In the genomic region with DNA sequence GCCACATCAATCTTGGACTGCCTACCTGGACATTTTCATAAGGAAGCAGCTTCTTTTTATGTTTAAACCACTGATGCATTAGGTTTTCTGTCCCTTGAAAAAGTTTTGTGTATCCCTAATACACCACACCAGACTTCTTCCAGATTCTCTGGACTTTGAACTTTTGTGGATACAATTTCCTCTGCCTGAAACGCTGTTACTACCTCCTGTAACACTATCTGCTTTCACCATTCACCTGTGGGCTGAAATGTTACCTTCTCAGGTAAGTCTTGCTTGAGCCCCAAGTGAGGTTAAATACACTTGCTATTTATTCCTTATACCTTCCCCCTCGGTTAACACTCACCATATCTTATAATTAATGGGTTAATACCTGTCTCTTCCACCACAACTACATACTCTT, we compare ENCODE assay signal across 24 cellular contexts. TPM values are rescaled to one million over a fixed set of nuclear protein-coding genes. Genes with fewer than 3 reads are reported as not detected.
DNase-seq lines count a peak whose midpoint lies in the region; ATAC-seq and TF ChIP-seq lines count a peak whose summit lies in the region.
"Had no signal": no experiment of that assay in that cellular context is flagged by ENCODE, and none has a peak within 500 bp of the region (broad histone marks: within the 10 kb centered on the region; RNA-seq: fewer than 3 reads in every experiment).

No MANE protein-coding gene starts in this region.

- no peak for TF ChIP-seq CTCF in OCI-LY1 (IDR thresholded peaks at IDR 0.05; ENCODE audit: low read length)
- no peak for TF ChIP-seq CTCF in esophagus squamous epithelium (IDR thresholded peaks at IDR 0.05)

- H3K79me2 ChIP-seq in OCI-LY1 (ENCODE audit: insufficient read depth, low read length), result peaks cover 54% of the 10 kb centered on the region

- no peak overlapping the region for H3K4me3 ChIP-seq in CD4-positive, alpha-beta memory T cell (ENCODE audit: low read length in 2 of 2)
- no peak overlapping the region for H3K4me3 ChIP-seq in OCI-LY1 (ENCODE audit: low read depth, low read length, poor library complexity, severe bottlenecking)
- H3K4me3 ChIP-seq in esophagus squamous epithelium, result peak overlapping the region in 2 of 4 donors; percentile 6 to 98
- H3K4me3 ChIP-seq in rectal smooth muscle tissue (ENCODE audit: low read length), result peak overlapping the region; percentile 6
- H3K4me3 ChIP-seq: body of pancreas, GM23248, right atrium auricular region, tibial nerve had no signal

- WGBS in esophagus squamous epithelium, 2 donors, result 70 to 72% methylated on average over 2 of the region's 2 CpGs

- 0 out of 2 replicates have a peak overlapping the region, but pooled peaks have one; percentile 5 for H3K4me2 ChIP-seq in OCI-LY1 (ENCODE audit: low read length)

- H3K27me3 ChIP-seq in CD4-positive, alpha-beta memory T cell (ENCODE audit: insufficient read depth, low read length), result no peaks in the 10 kb centered on the region
- H3K27me3 ChIP-seq in OCI-LY1 (ENCODE audit: insufficient read depth, low read length) (no peaks in the 10 kb centered on the region), esophagus squamous epithelium (no peaks in the 10 kb centered on the region), rectal smooth muscle tissue (ENCODE audit: control insufficient read depth, insufficient read depth, low read length) (no peaks in the 10 kb centered on the region)
- H3K27me3 ChIP-seq: body of pancreas, right atrium auricular region, tibial nerve had no signal

- DNase-seq in CD4-positive, alpha-beta memory T cell, result no peak
- DNase-seq in esophagus squamous epithelium (lab: John Stamatoyannopoulos, UW), result no peak
- no peak for DNase-seq in COLO668 (lab: John Stamatoyannopoulos, UW; ENCODE audit: unreplicated experiment)
- DNase-seq: activated CD4-positive, alpha-beta T cell treated with anti-CD3 and anti-CD28 coated beads, Interleukin-2, amount 50 U/mL, for 1 hour; activated CD8-positive, alpha-beta memory T cell treated with anti-CD3 and anti-CD28 coated beads, Interleukin-2, amount 50 U/mL, for 48 hours; activated naive CD4-positive, alpha-beta T cell treated with anti-CD3 and anti-CD28 coated beads, Interleukin-2, amount 50 U/mL, for 16 hours; AML-193; body of pancreas; GM23248; Kasumi-1; NCI-H1092 treated with DMSO at 0.1 percent for 48 hours; NCI-H526; occipital lobe; SHP77; stimulated activated naive CD4-positive, alpha-beta T cell treated with Interleukin-2 at 50 U/mL for 16 hours had no signal

- peak overlapping the region in 4 of 7 donors; percentile 15 to 53 (median 30) for H3K27ac Mint-ChIP-seq in CD4-positive, alpha-beta memory T cell
- H3K27ac Mint-ChIP-seq: dendritic cell treated with granulocyte-macrophage colony-stimulating factor and Interleukin-4, amounts not matched to agents 40 ng/mL and 50 ng/mL, for 4 days; mesothelial cell of epicardium had no signal

- H3K36me3 ChIP-seq in CD4-positive, alpha-beta memory T cell (ENCODE audit: insufficient read depth, low read length), result peaks cover 6% of the 10 kb centered on the region
- H3K36me3 ChIP-seq in OCI-LY1 (ENCODE audit: insufficient read depth, low read length) (peaks cover 8% of the 10 kb centered on the region; the same call in 1 of the 2 replicates), esophagus squamous epithelium (peaks cover 0 to 14% (median 4%) of the 10 kb centered on the region in 3 donors), rectal smooth muscle tissue (ENCODE audit: control insufficient read depth, insufficient read depth, low read length) (peaks cover 7% of the 10 kb centered on the region)
- H3K36me3 ChIP-seq: right atrium auricular region had no signal

- H3K4me1 Mint-ChIP-seq in CD4-positive, alpha-beta memory T cell, result peaks cover 52 to 91% (median 71%) of the 10 kb centered on the region in 4 donors

- peaks cover 0 to 4% (median 0%) of the 10 kb centered on the region in 8 donors for H3K9me3 Mint-ChIP-seq in CD4-positive, alpha-beta memory T cell
- H3K9me3 Mint-ChIP-seq: dendritic cell treated with granulocyte-macrophage colony-stimulating factor and Interleukin-4, amounts not matched to agents 40 ng/mL and 50 ng/mL, for 4 days; mesothelial cell of epicardium had no signal

- H3F3A ChIP-seq in OCI-LY1 (ENCODE audit: insufficient read depth, low read length), result no peaks in the 10 kb centered on the region

- H3K9me3 ChIP-seq in CD4-positive, alpha-beta memory T cell (ENCODE audit: control insufficient read depth in 1 of 2, low read length in 2 of 2), result no peaks in the 10 kb centered on the region
- no peaks in the 10 kb centered on the region for H3K9me3 ChIP-seq in OCI-LY1 (ENCODE audit: low read length)
- H3K9me3 ChIP-seq in esophagus squamous epithelium, result no peaks in the 10 kb centered on the region
- H3K9me3 ChIP-seq: body of pancreas, right atrium auricular region, tibial nerve had no signal

- CTCF ChIA-PET in CD4-positive, alpha-beta memory T cell (lab: Charles Lee; ENCODE audit: partially characterized antibody), result no interaction called here

- POLR2A ChIA-PET in CD4-positive, alpha-beta memory T cell (lab: Charles Lee; ENCODE audit: partially characterized antibody), result no interaction called here

- H3K4me1 ChIP-seq in CD4-positive, alpha-beta memory T cell (ENCODE audit: insufficient read depth, low read length), result peaks cover 70% of the 10 kb centered on the region
- H3K4me1 ChIP-seq in OCI-LY1 (ENCODE audit: insufficient read depth, low read length, severe bottlenecking) (peaks cover 53% of the 10 kb centered on the region), esophagus squamous epithelium (peaks cover 5 to 83% (median 46%) of the 10 kb centered on the region in 3 donors), rectal smooth muscle tissue (ENCODE audit: control insufficient read depth, insufficient read depth, low read length) (peaks cover 36% of the 10 kb centered on the region)

- no peaks in the 10 kb centered on the region for H4K20me1 ChIP-seq in OCI-LY1 (ENCODE audit: insufficient read depth, low read length)

- H3K36me3 Mint-ChIP-seq in CD4-positive, alpha-beta memory T cell, result peaks cover 6 to 50% of the 10 kb centered on the region in 2 donors
- H3K36me3 Mint-ChIP-seq: mesothelial cell of epicardium had no signal

- H3K9me2 ChIP-seq in OCI-LY1 (ENCODE audit: low read depth, low read length), result no peaks in the 10 kb centered on the region

- no peak overlapping the region for H3K27ac ChIP-seq in CD4-positive, alpha-beta memory T cell (ENCODE audit: low read depth, low read length)
- H3K27ac ChIP-seq in OCI-LY1 (ENCODE audit: low read depth, low read length, poor library complexity, severe bottlenecking) (no peak overlapping the region), esophagus squamous epithelium (peak overlapping the region in 3 of 4 donors; percentile 55 to 99 (median 95)), rectal smooth muscle tissue (ENCODE audit: low read depth, low read length) (no peak overlapping the region)
- H3K27ac ChIP-seq: GM23248, right atrium auricular region had no signal

- H3K9ac ChIP-seq in OCI-LY1 (ENCODE audit: low read length) (no peak overlapping the region), rectal smooth muscle tissue (ENCODE audit: low read length) (no peak overlapping the region)
- H3K9ac ChIP-seq: GM23248 had no signal

- no peaks in the 10 kb centered on the region for H3K27me3 Mint-ChIP-seq in CD4-positive, alpha-beta memory T cell
- H3K27me3 Mint-ChIP-seq: dendritic cell treated with granulocyte-macrophage colony-stimulating factor and Interleukin-4, amounts not matched to agents 40 ng/mL and 50 ng/mL, for 4 days had no signal

- no peak for TF ChIP-seq POLR2A in esophagus squamous epithelium (IDR thresholded peaks at IDR 0.05)

- ATAC-seq in GM19035 (IDR thresholded peaks at IDR 0.05; ENCODE audit: unreplicated experiment) (no peak), HG03280 (IDR thresholded peaks at IDR 0.05; ENCODE audit: unreplicated experiment) (no peak), GM21528 (IDR thresholded peaks at IDR 0.05; ENCODE audit: low FRiP score, unreplicated experiment) (no peak)
- ATAC-seq: body of pancreas had no signal

- peak overlapping the region in 6 of 8 donors; percentile 9 to 75 (median 48) for H3K4me3 Mint-ChIP-seq in CD4-positive, alpha-beta memory T cell
- H3K4me3 Mint-ChIP-seq: mesothelial cell of epicardium had no signal

- H2AFZ ChIP-seq in OCI-LY1 (ENCODE audit: low read length), result no peak overlapping the region
- H2AFZ ChIP-seq: GM23248 had no signal

- intact Hi-C loops in CD4-positive, alpha-beta memory T cell (cut with micrococcal nuclease), result loop anchor here (10.0 kb wide), 1 partner anchor 415 kb away; a partner anchor contains a TSS
- intact Hi-C loops in esophagus squamous epithelium (cut with DNase I), result no loop called here

RNA-seq across cellular contexts. Expression of a gene that starts 2.7 kb away (rescaled TPM):
- total RNA-seq in CD4-positive, alpha-beta memory T cell, result 100 to 1,000 TPM; 109 to 116 TPM
- polyA plus RNA-seq in CD4-positive, alpha-beta memory T cell, result 1 to 10 TPM; 1.1 to 9.2 TPM
- 10 to 100 TPM; 24.8 to 72.9 (median 36.4) TPM for total RNA-seq in esophagus squamous epithelium

RNA-seq across cellular contexts. Expression of a gene that starts 2.9 kb away (rescaled TPM):
- total RNA-seq in CD4-positive, alpha-beta memory T cell, result 10 to 100 TPM in 1 of 2 experiments, 1 to 10 TPM in 1; 9.0 to 10.5 TPM
- polyA plus RNA-seq in CD4-positive, alpha-beta memory T cell, result 10 to 100 TPM; 13.1 to 19.9 TPM
- 10 to 100 TPM; 15.4 to 21.0 (median 18.3) TPM for total RNA-seq in esophagus squamous epithelium

Comparison
In these comparisons a context has a peak if more than half of its experiments do, and no peak if none do; other contexts are left out.
1. H3K27ac ChIP-seq: peak in esophagus squamous epithelium (3 of 4); none in CD4-positive, alpha-beta memory T cell (single experiment), OCI-LY1 (single experiment) and rectal smooth muscle tissue (single experiment).